In the genomic region with DNA sequence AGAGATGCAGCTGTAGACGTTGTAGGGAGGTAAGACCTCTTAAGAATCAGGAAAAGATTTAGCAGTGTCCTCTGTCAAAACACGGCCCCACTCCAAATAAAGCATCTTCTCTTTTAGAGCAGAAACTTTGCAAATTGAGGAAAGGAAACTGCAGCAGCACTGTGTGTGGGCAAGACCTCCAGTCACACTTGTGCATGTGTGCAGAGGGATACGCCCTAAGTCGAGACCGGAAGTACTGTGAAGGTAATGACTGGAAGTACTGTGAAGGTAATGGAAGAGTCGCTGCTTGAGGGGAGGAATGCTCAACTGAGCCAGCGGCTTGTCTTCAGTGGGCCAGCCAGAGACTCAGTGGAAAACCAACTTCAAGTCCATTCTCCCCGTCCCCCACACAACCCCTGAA, we compare ENCODE assay signal across 25 cellular contexts. TPM values are rescaled to one million over a fixed set of nuclear protein-coding genes. Genes with fewer than 3 reads are reported as not detected.
"Had no signal": no experiment of that assay in that cellular context is flagged by ENCODE, and none has a peak within 500 bp of the region (broad histone marks: within the 10 kb centered on the region; RNA-seq: fewer than 3 reads in every experiment).

No MANE protein-coding gene starts in this region.

- H3K36me3 ChIP-seq: adrenal gland, ascending aorta, brain microvascular endothelial cell, left ventricle myocardium inferior, sigmoid colon, transverse colon had no signal

- H3K4me1 ChIP-seq: adrenal gland, ascending aorta, left ventricle myocardium inferior, sigmoid colon, transverse colon had no signal

- H3K9me3 ChIP-seq: adrenal gland, ascending aorta, left ventricle myocardium inferior, sigmoid colon, transverse colon had no signal

- H3K27me3 ChIP-seq: adrenal gland, ascending aorta, brain microvascular endothelial cell, sigmoid colon, transverse colon had no signal

- H3K4me2 ChIP-seq: smooth muscle cell had no signal

- H3K4me3 ChIP-seq: adrenal gland, ascending aorta, left ventricle myocardium inferior, sigmoid colon, smooth muscle cell, transverse colon had no signal

- FAIRE-seq: endothelial cell of umbilical vein, urothelium cell line had no signal

- ATAC-seq: activated CD8-positive, alpha-beta T cell treated with anti-CD3 and anti-CD28 coated beads, Interleukin-2, amount 10 ng/mL, durations not matched to agents 7 days and 5 days; effector memory CD8-positive, alpha-beta T cell; esophagus mucosa; natural killer cell; stimulated activated naive B cell treated with anti-CD40 and anti-IgM and Interleukin-4, amounts not matched to agents 10 μg/mL and 1 μg/mL and 100 μg/mL, for 72 hours had no signal

- DNase-seq: activated CD4-positive, alpha-beta T cell treated with anti-CD3 and anti-CD28 coated beads for 1 hour; activated CD4-positive, alpha-beta T cell treated with anti-CD3 and anti-CD28 coated beads, Interleukin-2, amount 50 U/mL, for 1 hour; activated CD8-positive, alpha-beta T cell treated with anti-CD3 and anti-CD28 coated beads, Interleukin-2, amount 10 ng/mL, durations not matched to agents 7 days and 5 days; activated T-cell treated with anti-CD3 and anti-CD28 coated beads, Interleukin-2, amount 50 U/mL, for 1 hour; adrenal gland; brain microvascular endothelial cell; central memory CD4-positive, alpha-beta T cell; dermis blood vessel endothelial cell; effector memory CD8-positive, alpha-beta T cell; foreskin melanocyte; hippocampal formation; left ventricle myocardium inferior; mammary epithelial cell; midbrain; natural killer cell; retina; sigmoid colon; stimulated activated CD4-positive, alpha-beta T cell treated with anti-CD3 and anti-CD28 coated beads, Interleukin-15, amount 100 ng/mL, for 24 hours; stimulated activated naive B cell treated with anti-CD40 and anti-IgM and Interleukin-4, amounts not matched to agents 10 μg/mL and 1 μg/mL and 100 μg/mL, for 72 hours; transverse colon had no signal

- H3K27ac ChIP-seq: adrenal gland, ascending aorta, brain microvascular endothelial cell, left ventricle myocardium inferior, sigmoid colon, transverse colon had no signal

RNA-seq across cellular contexts. Expression of a gene that starts 46.5 kb away (rescaled TPM):
- total RNA-seq: activated CD8-positive, alpha-beta T cell treated with anti-CD3 and anti-CD28 coated beads, Interleukin-2, amount 10 ng/mL, durations not matched to agents 7 days and 5 days; ascending aorta; endothelial cell of umbilical vein had no signal
- polyA plus RNA-seq: endothelial cell of umbilical vein had no signal
